In genomic region chr14:47675489-47676300, GRCh38 we compare ENCODE assay signal across 9 cellular contexts. TPM values are rescaled to one million over a fixed set of nuclear protein-coding genes. Genes with fewer than 3 reads are reported as not detected.
A peak's percentile ranks its signal among the peaks of the same experiment; 100 is the strongest.
DNase-seq lines count a peak whose midpoint lies in the region; ATAC-seq and TF ChIP-seq lines count a peak whose summit lies in the region.
"Had no signal": no experiment of that assay in that cellular context is flagged by ENCODE, and none has a peak within 500 bp of the region (broad histone marks: within the 10 kb centered on the region; RNA-seq: fewer than 3 reads in every experiment).

Gene MDGA2 (minus strand): TSS chr14:47675605.

- intact Hi-C loops in head of caudate nucleus (cut with DNase I), result no loop called here

- DNase-seq in NOMO-1 treated with dmso at 0.1 percent for 144 hours (lab: John Stamatoyannopoulos, UW; ENCODE audit: unreplicated experiment), result peak; percentile 4
- DNase-seq in NOMO-1 treated with DMSO at 0.1 percent for 48 hours (lab: John Stamatoyannopoulos, UW; ENCODE audit: unreplicated experiment), result no peak
- DNase-seq in RPMI7951 (ENCODE audit: low read depth), result peak; percentile 7
- peak in 41 of 42 donors; percentile 37 to 85 (median 68) for DNase-seq in head of caudate nucleus
- no peak for DNase-seq in retinal pigment epithelial cell (ENCODE audit: low read depth)
- no peak for DNase-seq in AML-193 (lab: John Stamatoyannopoulos, UW)
- no peak for DNase-seq in NCI-H187 (lab: John Stamatoyannopoulos, UW)

- TF ChIP-seq CTCF in retinal pigment epithelial cell (conservative IDR thresholded peaks at IDR 0.05; ENCODE audit: low read depth, low read length), result no peak

- peak within 1 kb of the TSS; percentile 55 for H3K4me3 ChIP-seq in retinal pigment epithelial cell (ENCODE audit: low read length)

- ATAC-seq in HG03565 (IDR thresholded peaks at IDR 0.05; ENCODE audit: unreplicated experiment), result no peak

RNA-seq across cellular contexts. Expression of gene MDGA2, which starts in this region (rescaled TPM):
- total RNA-seq in RPMI7951 (2014; rRNA removed; shearing (Covaris generic)), result 0.10 and 0.12 TPM in 2 replicates
- total RNA-seq: B cell had no signal

Comparison
In these comparisons a context has a peak if more than half of its experiments do, and no peak if none do; other contexts are left out.
1. DNase-seq: peak in NOMO-1 treated with dmso at 0.1 percent for 144 hours (single experiment) and head of caudate nucleus (41 of 42); none in NOMO-1 treated with DMSO at 0.1 percent for 48 hours (single experiment), retinal pigment epithelial cell (single experiment), AML-193 (0 of 2) and NCI-H187 (0 of 2).
2. Peak in DNase-seq in RPMI7951; RNA of the gene not detected or under 1 TPM.